In genomic region chr6:53728570-53729194, GRCh38 we compare ENCODE assay signal across 8 cellular contexts.
A peak's percentile ranks its signal among the peaks of the same experiment; 100 is the strongest.
DNase-seq lines count a peak whose midpoint lies in the region; ATAC-seq, FAIRE-seq and TF ChIP-seq lines count a peak whose summit lies in the region.

No MANE protein-coding gene starts in this region.

- H3K4me1 Mint-ChIP-seq in CD8-positive, alpha-beta T cell (ENCODE audit: low read depth), result peaks cover 8% of the 10 kb centered on the region
- peaks cover 18% of the 10 kb centered on the region for H3K4me1 Mint-ChIP-seq in brain

- no peak overlapping the region for H3K4me3 Mint-ChIP-seq in CD8-positive, alpha-beta T cell
- H3K4me3 Mint-ChIP-seq in brain, result peak overlapping the region in 1 of 5 experiments; percentile 38

- CTCF ChIA-PET in CD8-positive, alpha-beta T cell (lab: Charles Lee), result interaction anchor here (0.6 to 12.1 kb wide), 44 partner anchors 9 to 793 kb away, joined by 3 to 253 read pairs (median 4); partner anchors contain the start of gene LRRC1

- H3K79me2 ChIP-seq in keratinocyte (ENCODE audit: control insufficient read depth, insufficient read depth, low read length), result no peaks in the 10 kb centered on the region

- H3K27me3 Mint-ChIP-seq in CD8-positive, alpha-beta T cell (ENCODE audit: low read depth), result peaks cover 15% of the 10 kb centered on the region
- peaks cover 34% of the 10 kb centered on the region for H3K27me3 Mint-ChIP-seq in brain

- dilution Hi-C loops in keratinocyte (cut with MboI; ENCODE audit: extremely low pct_ligation_motif_present, low sequenced_read_pairs), result no loop called here

- H2AFZ ChIP-seq in keratinocyte (ENCODE audit: control insufficient read depth, low read length), result peak overlapping the region; percentile 83

- no peaks in the 10 kb centered on the region for H4K20me1 ChIP-seq in keratinocyte (ENCODE audit: control insufficient read depth, extremely low read depth, insufficient read depth, low read length)

- H3K9me3 ChIP-seq in CD8-positive, alpha-beta T cell (ENCODE audit: low read length), result no peaks in the 10 kb centered on the region
- H3K9me3 ChIP-seq in keratinocyte (ENCODE audit: control insufficient read depth, low read depth, low read length), result no peaks in the 10 kb centered on the region

- peak; percentile 66 for FAIRE-seq in keratinocyte (lab: Jason Lieb, UNC)

- H3K27me3 ChIP-seq in CD8-positive, alpha-beta T cell (ENCODE audit: insufficient read depth, low read length), result no peaks in the 10 kb centered on the region
- H3K27me3 ChIP-seq in keratinocyte (ENCODE audit: control insufficient read depth, extremely low read depth, insufficient read depth, low read length), result no peaks in the 10 kb centered on the region

- H3K4me3 ChIP-seq in CD8-positive, alpha-beta T cell (ENCODE audit: low read depth, low read length), result no peak overlapping the region
- H3K4me3 ChIP-seq in keratinocyte (ENCODE audit: control insufficient read depth in 2 of 3, extremely low read depth in 1 of 3, insufficient read depth in 2 of 3, low read depth in 1 of 3, low read length in 3 of 3), result peak overlapping the region in 1 of 3 experiments; percentile 36

- H3K36me3 ChIP-seq in CD8-positive, alpha-beta T cell (ENCODE audit: insufficient read depth, low read length), result no peaks in the 10 kb centered on the region
- no peaks in the 10 kb centered on the region for H3K36me3 ChIP-seq in keratinocyte (ENCODE audit: control insufficient read depth in 2 of 2, extremely low read depth in 1 of 2, insufficient read depth in 2 of 2, low read length in 2 of 2)

- H3K36me3 Mint-ChIP-seq in CD8-positive, alpha-beta T cell, result no peaks in the 10 kb centered on the region
- H3K36me3 Mint-ChIP-seq in brain, result no peaks in the 10 kb centered on the region

- TF ChIP-seq CTCF in CD8-positive, alpha-beta T cell (IDR thresholded peaks at IDR 0.05), result peak; percentile 99
- peak; percentile 80 to 93 for TF ChIP-seq CTCF in brain (conservative IDR thresholded peaks at IDR 0.05)
- peak; percentile 76 to 90 (median 80) for TF ChIP-seq CTCF in keratinocyte (optimal IDR thresholded peaks at IDR 0.05 in 1 of 3, IDR thresholded peaks at IDR 0.05 in 1 of 3, conservative IDR thresholded peaks at IDR 0.05 in 1 of 3; ENCODE audit: extremely low read depth in 1 of 3, insufficient read depth in 2 of 3, low read length in 3 of 3)

- ATAC-seq in CD8-positive, alpha-beta T cell, result peak; percentile 69
- ATAC-seq in GM19463 (IDR thresholded peaks at IDR 0.05; ENCODE audit: unreplicated experiment) (peak; percentile 53), HG03045 (IDR thresholded peaks at IDR 0.05; ENCODE audit: unreplicated experiment) (no peak)

- H3K4me2 ChIP-seq in keratinocyte (ENCODE audit: control insufficient read depth, extremely low read depth, insufficient read depth, low read depth, low read length), result peak overlapping the region; percentile 65

- no peak overlapping the region for H3K9ac ChIP-seq in keratinocyte (ENCODE audit: control insufficient read depth, extremely low read depth, insufficient read depth, low read length)

- POLR2A ChIA-PET in CD8-positive, alpha-beta T cell (lab: Charles Lee), result interaction anchor here (0.7 kb wide), 2 partner anchors 80 to 603 kb away, joined by 3 read pairs; no protein-coding TSS in a partner anchor

- H3K9me3 Mint-ChIP-seq in CD8-positive, alpha-beta T cell, result no peaks in the 10 kb centered on the region
- peaks cover 0 to 7% (median 0%) of the 10 kb centered on the region in 5 experiments for H3K9me3 Mint-ChIP-seq in brain

- H3K9me1 ChIP-seq in keratinocyte (ENCODE audit: control insufficient read depth, extremely low read depth, insufficient read depth, low read length), result no peaks in the 10 kb centered on the region

- intact Hi-C loops in CD8-positive, alpha-beta T cell (cut with DNase I, micrococcal nuclease), result loop anchor here (1.0 to 5.0 kb wide), 6 partner anchors 66 to 557 kb away; partner anchors contain the start of gene LRRC1 (in 1 of the 2)

- DNase-seq in CD8-positive, alpha-beta T cell, result peak; percentile 9 to 68 (median 50)
- DNase-seq in M059J (ENCODE audit: low read depth) (peak; percentile 48), T-helper 9 cell (peak; percentile 49), keratinocyte (ENCODE audit: low read depth, low spot score) (no peak)
- DNase-seq in stimulated activated CD4-positive, alpha-beta T cell treated with anti-CD3 and anti-CD28 coated beads, Interleukin-2, amount 100 ng/mL, for 24 hours, result peak; percentile 58 to 62

- no peak overlapping the region for H3K27ac ChIP-seq in CD8-positive, alpha-beta T cell (ENCODE audit: low read depth, low read length)
- no peak overlapping the region for H3K27ac ChIP-seq in keratinocyte (ENCODE audit: control insufficient read depth, insufficient read depth, low read length)

- H3K4me1 ChIP-seq in CD8-positive, alpha-beta T cell (ENCODE audit: insufficient read depth, low read length), result peaks cover 3% of the 10 kb centered on the region
- H3K4me1 ChIP-seq in keratinocyte (ENCODE audit: control insufficient read depth, extremely low read depth, insufficient read depth, low read length), result peaks cover 10% of the 10 kb centered on the region

- no peak overlapping the region for H3K27ac Mint-ChIP-seq in CD8-positive, alpha-beta T cell
- H3K27ac Mint-ChIP-seq in brain, result peak overlapping the region in 3 of 5 experiments; percentile 11 to 42 (median 36)
